8 cellular contexts compared by ENCODE assay signal in genomic region chr19:41859618-41860418, GRCh38. TPM values are rescaled to one million over a fixed set of nuclear protein-coding genes. Genes with fewer than 3 reads are reported as not detected.
DNase-seq lines count a peak whose midpoint lies in the region; ATAC-seq lines count a peak whose summit lies in the region.

RPS19 (plus strand) TSS chr19:41860255; CDS start chr19:41860775, 520 bp downstream.

- peak within 1 kb of the TSS; percentile 98 for H3K27ac ChIP-seq in CD4-positive, CD25-positive, alpha-beta regulatory T cell (ENCODE audit: insufficient read depth, low read length, poor library complexity, severe bottlenecking)

- peak within 1 kb of the TSS; percentile 83 to 98 (median 95) for H3K27ac Mint-ChIP-seq in CD4-positive, CD25-positive, alpha-beta regulatory T cell

- H3K36me3 Mint-ChIP-seq in CD4-positive, CD25-positive, alpha-beta regulatory T cell: peaks cover 35% of the 10 kb centered on the region

- H3K4me3 Mint-ChIP-seq in CD4-positive, CD25-positive, alpha-beta regulatory T cell: peak within 1 kb of the TSS; percentile 85 to 96 (median 92)

- H3K27me3 ChIP-seq in CD4-positive, CD25-positive, alpha-beta regulatory T cell (ENCODE audit: control insufficient read depth, insufficient read depth, low read length): no peaks in the 10 kb centered on the region

- H3K4me1 ChIP-seq in CD4-positive, CD25-positive, alpha-beta regulatory T cell (ENCODE audit: control insufficient read depth, insufficient read depth, low read length, poor library complexity, severe bottlenecking): peaks cover 49% of the 10 kb centered on the region

- DNase-seq in CD4-positive, CD25-positive, alpha-beta regulatory T cell: peak; percentile 96 to 99 (median 99)
- peak; percentile 98 for DNase-seq in NCI-H748 treated with DMSO at 0.1 percent for 48 hours (lab: John Stamatoyannopoulos, UW)
- peak; percentile 97 to 99 for DNase-seq in activated CD4-positive, alpha-beta T cell treated with anti-CD3 and anti-CD28 coated beads, Interleukin-2, amount 50 U/mL, for 24 hours (ENCODE audit: low read depth in 1 of 2, low spot score in 1 of 2)
- DNase-seq in dedifferentiated amniotic fluid mesenchymal stem cell (ENCODE audit: extremely low spot score): peak; percentile 99
- DNase-seq in left lobe of liver (ENCODE audit: low spot score): peak; percentile 99
- peak; percentile 97 for DNase-seq in stimulated activated CD4-positive, alpha-beta T cell treated with anti-CD3 and anti-CD28 coated beads, Interleukin-2, amount 100 ng/mL, for 4 hours (ENCODE audit: low read depth)

- H3K9me3 ChIP-seq in CD4-positive, CD25-positive, alpha-beta regulatory T cell (ENCODE audit: control insufficient read depth in 2 of 2, low read length in 2 of 2): no peaks in the 10 kb centered on the region

- peak within 1 kb of the TSS; percentile 85 for H3K4me3 ChIP-seq in CD4-positive, CD25-positive, alpha-beta regulatory T cell (ENCODE audit: low read depth, low read length)

- H3K4me1 Mint-ChIP-seq in CD4-positive, CD25-positive, alpha-beta regulatory T cell: peaks cover 0 to 55% (median 30%) of the 10 kb centered on the region in 4 donors

- H3K27me3 Mint-ChIP-seq in CD4-positive, CD25-positive, alpha-beta regulatory T cell: no peaks in the 10 kb centered on the region

- H3K36me3 ChIP-seq in CD4-positive, CD25-positive, alpha-beta regulatory T cell (ENCODE audit: control insufficient read depth, insufficient read depth, low read length): peaks cover 34% of the 10 kb centered on the region

- ATAC-seq in CD4-positive, CD25-positive, alpha-beta regulatory T cell (ENCODE audit: low read depth in 2 of 2): peak; percentile 82 to 85
- ATAC-seq in GM19395 (IDR thresholded peaks at IDR 0.05; ENCODE audit: unreplicated experiment): peak; percentile 78
- ATAC-seq in HG03565 (IDR thresholded peaks at IDR 0.05; ENCODE audit: unreplicated experiment): peak; percentile 71
- ATAC-seq in left lobe of liver: peak; percentile 91

- peaks cover 0 to 1% (median 0%) of the 10 kb centered on the region in 7 donors for H3K9me3 Mint-ChIP-seq in CD4-positive, CD25-positive, alpha-beta regulatory T cell

RNA-seq across cellular contexts. Expression of gene RPS19, which starts in this region (rescaled TPM):
- 2,081 TPM for total RNA-seq in CD4-positive, CD25-positive, alpha-beta regulatory T cell
- 1,000 to 10,000 TPM; 3,595 to 5,716 (median 4,931) TPM for polyA plus RNA-seq in CD4-positive, CD25-positive, alpha-beta regulatory T cell
- total RNA-seq in left lobe of liver: 519 TPM

Comparison
In these comparisons a context has a peak if more than half of its experiments do, and no peak if none do; other contexts are left out.
1. Peak in every context shown above with its lines: DNase-seq, ATAC-seq, H3K4me3 ChIP-seq and H3K27ac ChIP-seq.